Comparison of ENCODE assay signal across 15 cellular contexts in genomic region chr16:50126183-50126582, GRCh38. TPM values are rescaled to one million over a fixed set of nuclear protein-coding genes. Genes with fewer than 3 reads are reported as not detected.
DNase-seq lines count a peak whose midpoint lies in the region; ATAC-seq and TF ChIP-seq lines count a peak whose summit lies in the region.
"Had no signal": no experiment of that assay in that cellular context is flagged by ENCODE, and none has a peak within 500 bp of the region (broad histone marks: within the 10 kb centered on the region; RNA-seq: fewer than 3 reads in every experiment).

No MANE protein-coding gene starts in this region.

- DNase-seq in CD1c-positive myeloid dendritic cell (ENCODE audit: extremely low spot score) (peak; percentile 60), GM20000 (ENCODE audit: low spot score) (peak; percentile 18), UCSD-AML1 (lab: John Stamatoyannopoulos, UW; ENCODE audit: unreplicated experiment) (no peak), NAMALWA (ENCODE audit: low spot score) (no peak)
- DNase-seq in activated naive CD4-positive, alpha-beta T cell treated with anti-CD3 and anti-CD28 coated beads for 36 hours = no peak
- DNase-seq: AML-193; CD4-positive, CD25-positive, alpha-beta regulatory T cell; DMS53; GF-D8; HCEC 1CT; HFFc6; IMR-90; KBM-7 had no signal

- peaks cover 2% of the 10 kb centered on the region for H3K27me3 Mint-ChIP-seq in dendritic cell treated with granulocyte-macrophage colony-stimulating factor and Interleukin-4, amounts not matched to agents 40 ng/mL and 50 ng/mL, for 4 days
- peaks cover 13% of the 10 kb centered on the region for H3K27me3 Mint-ChIP-seq in stimulated activated memory B cell treated with anti-CD40 and anti-IgM and Interleukin-4, amounts not matched to agents 10 μg/mL and 1 μg/mL and 100 μg/mL, for 72 hours
- H3K27me3 Mint-ChIP-seq in activated naive CD4-positive, alpha-beta T cell treated with anti-CD3 and anti-CD28 coated beads for 36 hours (ENCODE audit: low read depth) = no peaks in the 10 kb centered on the region

- intact Hi-C loops in dendritic cell treated with granulocyte-macrophage colony-stimulating factor and Interleukin-4, amounts not matched to agents 40 ng/mL and 50 ng/mL, for 4 days (cut with micrococcal nuclease) = no loop called here
- intact Hi-C loops in activated naive CD4-positive, alpha-beta T cell treated with anti-CD3 and anti-CD28 coated beads for 36 hours (cut with micrococcal nuclease) = no loop called here

- peaks cover 24% of the 10 kb centered on the region for H3K4me1 Mint-ChIP-seq in dendritic cell treated with granulocyte-macrophage colony-stimulating factor and Interleukin-4, amounts not matched to agents 40 ng/mL and 50 ng/mL, for 4 days (ENCODE audit: low read depth)
- peaks cover 27% of the 10 kb centered on the region for H3K4me1 Mint-ChIP-seq in stimulated activated memory B cell treated with anti-CD40 and anti-IgM and Interleukin-4, amounts not matched to agents 10 μg/mL and 1 μg/mL and 100 μg/mL, for 72 hours
- peaks cover 16% of the 10 kb centered on the region for H3K4me1 Mint-ChIP-seq in activated naive CD4-positive, alpha-beta T cell treated with anti-CD3 and anti-CD28 coated beads for 36 hours (ENCODE audit: low read depth)

- peak; percentile 61 for ATAC-seq in stimulated activated memory B cell treated with anti-CD40 and anti-IgM and Interleukin-4, amounts not matched to agents 10 μg/mL and 1 μg/mL and 100 μg/mL, for 72 hours

- peak overlapping the region; percentile 72 for H3K27ac Mint-ChIP-seq in dendritic cell treated with granulocyte-macrophage colony-stimulating factor and Interleukin-4, amounts not matched to agents 40 ng/mL and 50 ng/mL, for 4 days
- H3K27ac Mint-ChIP-seq in stimulated activated memory B cell treated with anti-CD40 and anti-IgM and Interleukin-4, amounts not matched to agents 10 μg/mL and 1 μg/mL and 100 μg/mL, for 72 hours = peak overlapping the region; percentile 53
- H3K27ac Mint-ChIP-seq in activated naive CD4-positive, alpha-beta T cell treated with anti-CD3 and anti-CD28 coated beads for 36 hours = no peak overlapping the region
- H3K27ac Mint-ChIP-seq: CD4-positive, CD25-positive, alpha-beta regulatory T cell; HFFc6 had no signal

- H3K4me3 Mint-ChIP-seq in dendritic cell treated with granulocyte-macrophage colony-stimulating factor and Interleukin-4, amounts not matched to agents 40 ng/mL and 50 ng/mL, for 4 days = no peak overlapping the region
- no peak overlapping the region for H3K4me3 Mint-ChIP-seq in stimulated activated memory B cell treated with anti-CD40 and anti-IgM and Interleukin-4, amounts not matched to agents 10 μg/mL and 1 μg/mL and 100 μg/mL, for 72 hours
- H3K4me3 Mint-ChIP-seq in activated naive CD4-positive, alpha-beta T cell treated with anti-CD3 and anti-CD28 coated beads for 36 hours = no peak overlapping the region
- H3K4me3 Mint-ChIP-seq: CD4-positive, CD25-positive, alpha-beta regulatory T cell; HFFc6 had no signal

- TF ChIP-seq CTCF in GM20000 (IDR thresholded peaks at IDR 0.05; ENCODE audit: extremely low read depth, missing control alignments) = no peak

- no peaks in the 10 kb centered on the region for H3K36me3 Mint-ChIP-seq in dendritic cell treated with granulocyte-macrophage colony-stimulating factor and Interleukin-4, amounts not matched to agents 40 ng/mL and 50 ng/mL, for 4 days (ENCODE audit: low read depth)
- no peaks in the 10 kb centered on the region for H3K36me3 Mint-ChIP-seq in stimulated activated memory B cell treated with anti-CD40 and anti-IgM and Interleukin-4, amounts not matched to agents 10 μg/mL and 1 μg/mL and 100 μg/mL, for 72 hours
- no peaks in the 10 kb centered on the region for H3K36me3 Mint-ChIP-seq in activated naive CD4-positive, alpha-beta T cell treated with anti-CD3 and anti-CD28 coated beads for 36 hours (ENCODE audit: low read depth)

- CTCF ChIA-PET in activated naive CD4-positive, alpha-beta T cell treated with anti-CD3 and anti-CD28 coated beads for 36 hours (lab: Charles Lee) = no interaction called here

- H3K9me3 Mint-ChIP-seq in dendritic cell treated with granulocyte-macrophage colony-stimulating factor and Interleukin-4, amounts not matched to agents 40 ng/mL and 50 ng/mL, for 4 days = no peaks in the 10 kb centered on the region
- no peaks in the 10 kb centered on the region for H3K9me3 Mint-ChIP-seq in stimulated activated memory B cell treated with anti-CD40 and anti-IgM and Interleukin-4, amounts not matched to agents 10 μg/mL and 1 μg/mL and 100 μg/mL, for 72 hours
- H3K9me3 Mint-ChIP-seq in activated naive CD4-positive, alpha-beta T cell treated with anti-CD3 and anti-CD28 coated beads for 36 hours = no peaks in the 10 kb centered on the region
- H3K9me3 Mint-ChIP-seq: HFFc6 had no signal

RNA-seq across cellular contexts. Expression of gene TENT4B, which starts 26.9 kb away (rescaled TPM):
- total RNA-seq in activated naive CD4-positive, alpha-beta T cell treated with anti-CD3 and anti-CD28 coated beads for 36 hours = 10 to 100 TPM; 17.9 to 18.4 TPM

Comparison
In these comparisons a context has a peak if more than half of its experiments do, and no peak if none do; other contexts are left out.
1. DNase-seq: peak in CD1c-positive myeloid dendritic cell (single experiment) and GM20000 (single experiment); none in activated naive CD4-positive, alpha-beta T cell treated with anti-CD3 and anti-CD28 coated beads for 36 hours (single experiment), UCSD-AML1 (single experiment) and NAMALWA (single experiment).